ENCODE assay signal across 22 cellular contexts in the genomic region with DNA sequence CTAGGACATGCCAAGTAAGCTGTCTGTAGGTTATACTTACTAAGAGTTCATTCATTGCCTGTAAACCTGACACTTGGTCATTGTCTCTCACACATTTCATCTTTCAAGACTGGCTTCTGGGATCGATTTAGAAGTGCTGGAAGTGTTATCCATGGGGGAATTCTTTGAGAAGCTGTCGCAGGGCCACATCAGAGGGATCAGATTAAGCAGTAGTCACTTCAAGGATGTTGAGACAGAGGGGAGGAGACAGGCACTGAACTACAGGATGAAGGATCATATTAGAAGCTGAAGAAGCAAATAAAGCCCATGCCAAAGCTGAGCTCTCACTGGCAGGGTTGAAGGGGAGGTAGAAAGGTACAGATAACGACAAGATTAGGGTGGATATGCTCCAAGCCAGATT. TPM values are rescaled to one million over a fixed set of nuclear protein-coding genes. Genes with fewer than 3 reads are reported as not detected.
DNase-seq lines count a peak whose midpoint lies in the region; ATAC-seq and TF ChIP-seq lines count a peak whose summit lies in the region.
"Had no signal": no experiment of that assay in that cellular context is flagged by ENCODE, and none has a peak within 500 bp of the region (broad histone marks: within the 10 kb centered on the region; RNA-seq: fewer than 3 reads in every experiment).

No MANE protein-coding gene starts in this region.

- H3K9me3 ChIP-seq in SK-N-SH = no peaks in the 10 kb centered on the region
- no peaks in the 10 kb centered on the region for H3K9me3 ChIP-seq in SJSA1 (replicated peaks)
- no peaks in the 10 kb centered on the region for H3K9me3 ChIP-seq in smooth muscle cell (replicated peaks; ENCODE audit: low read depth)
- no peaks in the 10 kb centered on the region for H3K9me3 ChIP-seq in esophagus muscularis mucosa
- H3K9me3 ChIP-seq: BE2C, neutrophil, upper lobe of left lung had no signal

- TF ChIP-seq EP300 in SK-N-SH (IDR thresholded peaks at IDR 0.05; ENCODE audit: borderline replicate concordance in 1 of 2, low read depth in 1 of 2, low read length in 1 of 2) (no peak), esophagus muscularis mucosa (IDR thresholded peaks at IDR 0.05) (no peak)

- ATAC-seq in SK-N-SH treated with all-trans-retinoic acid at 6 μM for 48 hours = no peak
- ATAC-seq in HG03108 (IDR thresholded peaks at IDR 0.05; ENCODE audit: unreplicated experiment) = no peak
- ATAC-seq in GM18873 (IDR thresholded peaks at IDR 0.05; ENCODE audit: low FRiP score, unreplicated experiment) = no peak
- ATAC-seq: left lobe of liver had no signal

- H3K9me2 ChIP-seq in SK-N-SH = no peaks in the 10 kb centered on the region

- POLR2A ChIA-PET in SK-N-SH (lab: Yijun Ruan, JAX) = no interaction called here

- H3F3A ChIP-seq in SK-N-SH (replicated peaks; ENCODE audit: insufficient read depth) (peaks cover 38% of the 10 kb centered on the region), smooth muscle cell (ENCODE audit: low read depth) (peaks cover 38% of the 10 kb centered on the region)

- WGBS in SK-N-SH (ENCODE audit: low lambda C conversion rate) = 74% methylated on average over 3 of the region's 3 CpGs
- 50% methylated on average over 3 of the region's 3 CpGs for WGBS in smooth muscle cell (ENCODE audit: low lambda C conversion rate)
- WGBS in esophagus muscularis mucosa = 77% methylated on average over 3 of the region's 3 CpGs

- no peak for DNase-seq in SK-N-SH
- no peak for DNase-seq in SJSA1 (ENCODE audit: low read depth in 1 of 2, low spot score in 2 of 2)
- peak; percentile 11 for DNase-seq in iris pigment epithelial cell (ENCODE audit: low read depth)
- DNase-seq in smooth muscle cell (lab: John Stamatoyannopoulos, UW; ENCODE audit: unreplicated experiment) = no peak
- no peak for DNase-seq in esophagus muscularis mucosa (ENCODE audit: extremely low spot score)
- DNase-seq: activated B cell treated with CpG ODN at 0.5 μM for 24 hours; activated CD4-positive, alpha-beta T cell treated with anti-CD3 and anti-CD28 coated beads, Interleukin-2, amount 50 U/mL, for 48 hours; activated gamma-delta T cell; BE2C; caudate nucleus; COR-L47; dorsolateral prefrontal cortex; NCI-H187; NCI-H345; upper lobe of left lung had no signal

- H3K4me3 ChIP-seq in SK-N-SH (ENCODE audit: low read depth in 2 of 2, low read length in 1 of 2) (no peak overlapping the region), SJSA1 (peak overlapping the region; percentile 21), smooth muscle cell (no peak overlapping the region), esophagus muscularis mucosa (no peak overlapping the region)
- H3K4me3 ChIP-seq: dorsolateral prefrontal cortex, upper lobe of left lung had no signal

- peak overlapping the region in 1 of 2 experiments; percentile 96; a peak in 3 of 4 replicates for H3K27ac ChIP-seq in SK-N-SH (ENCODE audit: low read depth in 2 of 2, low read length in 1 of 2)
- peak overlapping the region; percentile 98 for H3K27ac ChIP-seq in SJSA1
- peak overlapping the region; percentile 98 for H3K27ac ChIP-seq in smooth muscle cell (ENCODE audit: low read depth)
- H3K27ac ChIP-seq in esophagus muscularis mucosa (replicated peaks in 1 of 4) = no peak overlapping the region
- H3K27ac ChIP-seq: 22Rv1, KMS-11, neutrophil, upper lobe of left lung had no signal

- TF ChIP-seq CTCF in SK-N-SH (IDR thresholded peaks at IDR 0.05) (no peak), smooth muscle cell (IDR thresholded peaks at IDR 0.05; ENCODE audit: borderline replicate concordance, insufficient read depth, poor library complexity, severe bottlenecking) (no peak), esophagus muscularis mucosa (IDR thresholded peaks at IDR 0.05) (no peak)

- intact Hi-C loops in esophagus muscularis mucosa (cut with DNase I) = no loop called here

- TF ChIP-seq POLR2A in esophagus muscularis mucosa (IDR thresholded peaks at IDR 0.05; ENCODE audit: low read depth) = no peak

- H3K79me2 ChIP-seq in SK-N-SH (ENCODE audit: insufficient read depth) (peaks cover 11% of the 10 kb centered on the region; the same call in 1 of the 2 replicates), smooth muscle cell (ENCODE audit: low read depth) (no peaks in the 10 kb centered on the region)

- no peaks in the 10 kb centered on the region for H3K27me3 ChIP-seq in SK-N-SH (ENCODE audit: insufficient read depth)
- H3K27me3 ChIP-seq in SJSA1 (replicated peaks) = no peaks in the 10 kb centered on the region
- no peaks in the 10 kb centered on the region for H3K27me3 ChIP-seq in smooth muscle cell (ENCODE audit: low read depth)
- H3K27me3 ChIP-seq in esophagus muscularis mucosa = no peaks in the 10 kb centered on the region
- H3K27me3 ChIP-seq: BE2C, upper lobe of left lung had no signal

- H3K4me2 ChIP-seq in SK-N-SH (peak overlapping the region; percentile 71; the same call in 1 of the 2 replicates), smooth muscle cell (peak overlapping the region; percentile 72)

- TF ChIP-seq RAD21 in SK-N-SH (IDR thresholded peaks at IDR 0.05; ENCODE audit: low read length) = no peak

- H3K4me1 ChIP-seq in SK-N-SH (ENCODE audit: control insufficient read depth in 1 of 2, insufficient read depth in 2 of 2, low read depth in 1 of 2, low read length in 1 of 2) = peaks cover 0 to 51% of the 10 kb centered on the region in 2 experiments
- peaks cover 61% of the 10 kb centered on the region for H3K4me1 ChIP-seq in SJSA1 (replicated peaks)
- H3K4me1 ChIP-seq in smooth muscle cell (ENCODE audit: low read depth) = peaks cover 61% of the 10 kb centered on the region
- H3K4me1 ChIP-seq in esophagus muscularis mucosa = peaks cover 5 to 25% (median 22%) of the 10 kb centered on the region in 4 donors
- H3K4me1 ChIP-seq: BE2C had no signal

- H3K36me3 ChIP-seq in SK-N-SH (replicated peaks in 1 of 2; ENCODE audit: control insufficient read depth in 1 of 2, insufficient read depth in 2 of 2, low read length in 1 of 2) = no peaks in the 10 kb centered on the region
- H3K36me3 ChIP-seq in SJSA1 = no peaks in the 10 kb centered on the region
- H3K36me3 ChIP-seq in smooth muscle cell (ENCODE audit: low read depth) = no peaks in the 10 kb centered on the region
- no peaks in the 10 kb centered on the region for H3K36me3 ChIP-seq in esophagus muscularis mucosa
- H3K36me3 ChIP-seq: BE2C, neutrophil, upper lobe of left lung had no signal

- no peaks in the 10 kb centered on the region for H4K20me1 ChIP-seq in SK-N-SH (ENCODE audit: insufficient read depth)
- H4K20me1 ChIP-seq in smooth muscle cell (ENCODE audit: low read depth) = no peaks in the 10 kb centered on the region

- CTCF ChIA-PET in SK-N-SH (lab: Yijun Ruan, JAX) = interaction anchor here (0.9 to 2.4 kb wide), 3 partner anchors 17 to 323 kb away, joined by 3 to 13 read pairs (median 3); no protein-coding TSS in a partner anchor

- H2AFZ ChIP-seq in SK-N-SH (ENCODE audit: low read depth) (peak overlapping the region; percentile 32; the same call in 1 of the 2 replicates), smooth muscle cell (ENCODE audit: low read depth) (peak overlapping the region; percentile 12)

- H3K9ac ChIP-seq in SK-N-SH (peak overlapping the region; percentile 74), smooth muscle cell (ENCODE audit: low read depth) (peak overlapping the region; percentile 85)
- H3K9ac ChIP-seq: KMS-11 had no signal

TF ChIP-seq in SK-N-SH, 30 proteins besides CTCF, POLR2A, EP300 and RAD21:
- no peak for TF ChIP-seq FOSL2 (IDR thresholded peaks at IDR 0.05; ENCODE audit: borderline replicate concordance, low read depth)
- TF ChIP-seq, protein P1, sequence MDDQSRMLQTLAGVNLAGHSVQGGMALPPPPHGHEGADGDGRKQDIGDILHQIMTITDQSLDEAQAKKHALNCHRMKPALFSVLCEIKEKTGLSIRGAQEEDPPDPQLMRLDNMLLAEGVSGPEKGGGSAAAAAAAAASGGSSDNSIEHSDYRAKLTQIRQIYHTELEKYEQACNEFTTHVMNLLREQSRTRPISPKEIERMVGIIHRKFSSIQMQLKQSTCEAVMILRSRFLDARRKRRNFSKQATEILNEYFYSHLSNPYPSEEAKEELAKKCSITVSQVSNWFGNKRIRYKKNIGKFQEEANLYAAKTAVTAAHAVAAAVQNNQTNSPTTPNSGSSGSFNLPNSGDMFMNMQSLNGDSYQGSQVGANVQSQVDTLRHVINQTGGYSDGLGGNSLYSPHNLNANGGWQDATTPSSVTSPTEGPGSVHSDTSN (IDR thresholded peaks at IDR 0.05) = peak; percentile 9; the same call in 1 of the 2 replicates

TF ChIP-seq in SK-N-SH treated with all-trans-retinoic acid at 6 μM for 48 hours, 23 proteins besides CTCF, POLR2A, EP300 and RAD21:
- TF ChIP-seq SNAI2 (CRISPR knock-in tag; IDR thresholded peaks at IDR 0.05) = no peak
- TF ChIP-seq ESRRG (CRISPR knock-in tag; IDR thresholded peaks at IDR 0.05) = no peak
- no peak for TF ChIP-seq RARB (CRISPR knock-in tag; IDR thresholded peaks at IDR 0.05)
- TF ChIP-seq ZNF565 (CRISPR knock-in tag; conservative IDR thresholded peaks at IDR 0.05; ENCODE audit: low read depth) = no peak
- no peak for TF ChIP-seq TCF4 (CRISPR knock-in tag; IDR thresholded peaks at IDR 0.05; ENCODE audit: borderline replicate concordance)

RNA-seq across cellular contexts. Expression of a gene that starts 49.0 kb away (rescaled TPM):
- polyA plus RNA-seq in SK-N-SH (2012; rRNA removed) (1.8 and 2.5 TPM in 2 replicates), smooth muscle cell (0.93 and 1.8 TPM in 2 replicates)
- polyA plus RNA-seq in SK-N-SH (2012; cell fraction: cytosol; rRNA removed) = 2.3 and 2.4 TPM in 2 replicates
- 3.0 and 4.6 TPM in 2 replicates for polyA plus RNA-seq in SK-N-SH (2012; cell fraction: nucleus; rRNA removed)
- 11.6 and 29.4 TPM in 2 replicates for total RNA-seq in SJSA1 (2014; rRNA removed; shearing (Covaris generic))
- total RNA-seq in smooth muscle cell (0.40 and 2.2 TPM in 2 replicates), esophagus muscularis mucosa (1 to 10 TPM in 2 of 4 donors, under 1 TPM in 2; 0.83 to 3.9 (median 1.4) TPM)
- total RNA-seq: activated B cell treated with CpG ODN at 0.5 μM for 24 hours had no signal

Comparison
In these comparisons a context has a peak if more than half of its experiments do, and no peak if none do; other contexts are left out.
1. H3K27ac ChIP-seq: peak in SJSA1 (single experiment) and smooth muscle cell (single experiment); none in esophagus muscularis mucosa (0 of 4).